Comparison of ENCODE assay signal across 7 cellular contexts in the genomic region with DNA sequence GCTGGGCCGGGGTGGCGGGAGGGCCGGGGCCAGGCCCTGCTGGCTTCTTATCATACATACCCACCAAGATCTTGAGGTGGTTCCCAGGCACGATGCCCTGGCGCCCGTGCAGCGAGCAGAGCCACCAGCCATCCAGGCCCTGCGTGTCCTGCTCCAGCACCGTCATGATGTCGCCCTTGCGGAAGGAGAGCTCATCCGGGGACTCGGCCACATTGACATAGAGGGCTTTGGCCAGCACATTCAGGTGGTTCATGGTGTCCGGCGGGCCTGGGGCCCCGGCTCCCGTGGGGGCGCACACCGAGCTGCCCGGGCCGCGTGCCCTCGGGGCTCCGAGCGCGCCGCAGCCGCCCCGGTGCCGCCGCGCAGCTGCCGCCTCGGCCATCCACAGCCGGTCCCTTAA.
DNase-seq lines count a peak whose midpoint lies in the region; ATAC-seq and TF ChIP-seq lines count a peak whose summit lies in the region.
"Not testable (repeated sequence)": the region's sequence is repeated elsewhere in the genome, so short reads cannot be mapped to it uniquely, and the experiment has no call there.

No MANE protein-coding gene starts in this region.

- not testable (repeated sequence) for H3K9me3 ChIP-seq in mucosa of descending colon

- not testable (repeated sequence) for ATAC-seq in Right ventricle myocardium superior (ENCODE audit: poor library complexity); sciatic nerve
- ATAC-seq in mucosa of descending colon, result peak; percentile 19
- peak in 1 of 2 donors; percentile 17 for ATAC-seq in stimulated activated naive B cell treated with anti-CD40 and anti-IgM and Interleukin-4, amounts not matched to agents 10 μg/mL and 1 μg/mL and 100 μg/mL, for 72 hours (replicated peaks)

- DNase-seq in activated CD4-positive, alpha-beta T cell treated with anti-CD3 and anti-CD28 coated beads, Interleukin-2, amount 10 ng/mL, durations not matched to agents 24 days and 14 days, result peak; percentile 51
- peak; percentile 10 for DNase-seq in dedifferentiated amniotic fluid mesenchymal stem cell (ENCODE audit: extremely low spot score)
- DNase-seq in Right ventricle myocardium superior, result peak; percentile 39
- peak; percentile 18 for DNase-seq in islet precursor cell
- peak in 1 of 3 donors; percentile 22 for DNase-seq in mucosa of descending colon
- DNase-seq in sciatic nerve (ENCODE audit: low spot score), result peak; percentile 42
- peak; percentile 1 for DNase-seq in stimulated activated naive B cell treated with anti-CD40 and anti-IgM and Interleukin-4, amounts not matched to agents 10 μg/mL and 1 μg/mL and 100 μg/mL, for 72 hours

- not testable (repeated sequence) for H3K4me1 ChIP-seq in mucosa of descending colon (ENCODE audit: low read depth)

- not testable (repeated sequence) for H3K36me3 ChIP-seq in mucosa of descending colon (ENCODE audit: low read depth)

- intact Hi-C loops in activated CD4-positive, alpha-beta T cell treated with anti-CD3 and anti-CD28 coated beads, Interleukin-2, amount 10 ng/mL, durations not matched to agents 24 days and 14 days (cut with micrococcal nuclease); Right ventricle myocardium superior (cut with DNase I); mucosa of descending colon (cut with DNase I, micrococcal nuclease); sciatic nerve (cut with DNase I): not testable (repeated sequence)

- H3K4me3 ChIP-seq in mucosa of descending colon, result not testable (repeated sequence)

- not testable (repeated sequence) for H3K36me3 Mint-ChIP-seq in activated CD4-positive, alpha-beta T cell treated with anti-CD3 and anti-CD28 coated beads, Interleukin-2, amount 10 ng/mL, durations not matched to agents 24 days and 14 days (ENCODE audit: low read depth); stimulated activated naive B cell treated with anti-CD40 and anti-IgM and Interleukin-4, amounts not matched to agents 10 μg/mL and 1 μg/mL and 100 μg/mL, for 72 hours

- TF ChIP-seq CTCF in mucosa of descending colon (IDR thresholded peaks at IDR 0.05), result not testable (repeated sequence)

- H3K27ac Mint-ChIP-seq in activated CD4-positive, alpha-beta T cell treated with anti-CD3 and anti-CD28 coated beads, Interleukin-2, amount 10 ng/mL, durations not matched to agents 24 days and 14 days; stimulated activated naive B cell treated with anti-CD40 and anti-IgM and Interleukin-4, amounts not matched to agents 10 μg/mL and 1 μg/mL and 100 μg/mL, for 72 hours: not testable (repeated sequence)

- H3K4me1 Mint-ChIP-seq in activated CD4-positive, alpha-beta T cell treated with anti-CD3 and anti-CD28 coated beads, Interleukin-2, amount 10 ng/mL, durations not matched to agents 24 days and 14 days; stimulated activated naive B cell treated with anti-CD40 and anti-IgM and Interleukin-4, amounts not matched to agents 10 μg/mL and 1 μg/mL and 100 μg/mL, for 72 hours: not testable (repeated sequence)

- not testable (repeated sequence) for H3K27me3 Mint-ChIP-seq in activated CD4-positive, alpha-beta T cell treated with anti-CD3 and anti-CD28 coated beads, Interleukin-2, amount 10 ng/mL, durations not matched to agents 24 days and 14 days; stimulated activated naive B cell treated with anti-CD40 and anti-IgM and Interleukin-4, amounts not matched to agents 10 μg/mL and 1 μg/mL and 100 μg/mL, for 72 hours

- not testable (repeated sequence) for H3K9me3 Mint-ChIP-seq in activated CD4-positive, alpha-beta T cell treated with anti-CD3 and anti-CD28 coated beads, Interleukin-2, amount 10 ng/mL, durations not matched to agents 24 days and 14 days; stimulated activated naive B cell treated with anti-CD40 and anti-IgM and Interleukin-4, amounts not matched to agents 10 μg/mL and 1 μg/mL and 100 μg/mL, for 72 hours

- H3K4me3 Mint-ChIP-seq in activated CD4-positive, alpha-beta T cell treated with anti-CD3 and anti-CD28 coated beads, Interleukin-2, amount 10 ng/mL, durations not matched to agents 24 days and 14 days; stimulated activated naive B cell treated with anti-CD40 and anti-IgM and Interleukin-4, amounts not matched to agents 10 μg/mL and 1 μg/mL and 100 μg/mL, for 72 hours: not testable (repeated sequence)
